9 cellular contexts compared by ENCODE assay signal in the genomic region with DNA sequence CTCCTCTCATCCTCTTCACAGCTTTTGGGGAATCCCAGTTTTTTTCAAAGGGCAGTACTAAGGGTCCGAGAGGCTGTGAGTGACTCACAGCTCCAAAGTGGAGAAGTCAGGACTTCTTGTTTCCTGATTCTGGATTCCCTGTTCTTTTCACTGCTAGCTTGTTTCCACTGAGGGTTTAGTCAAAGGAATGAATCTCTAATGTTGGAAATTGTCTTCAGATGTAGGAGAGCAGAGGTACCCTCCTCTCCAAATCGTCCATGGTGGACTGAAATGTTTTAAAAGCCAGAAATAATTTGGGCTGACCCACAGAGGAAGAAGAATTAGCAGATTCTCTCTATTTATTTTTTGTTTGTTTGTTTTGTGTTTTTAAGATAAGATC. TPM values are rescaled to one million over a fixed set of nuclear protein-coding genes. Genes with fewer than 3 reads are reported as not detected.
"Had no signal": no experiment of that assay in that cellular context is flagged by ENCODE, and none has a peak within 500 bp of the region (broad histone marks: within the 10 kb centered on the region; RNA-seq: fewer than 3 reads in every experiment).

No MANE protein-coding gene starts in this region.

- H3K27me3 ChIP-seq: spleen had no signal

- H3K4me1 ChIP-seq: breast epithelium, prostate gland had no signal

- H3K27ac ChIP-seq: breast epithelium, prostate gland, spleen had no signal

- H3K36me3 ChIP-seq: breast epithelium, prostate gland, spleen had no signal

- H3K4me3 ChIP-seq: prostate gland had no signal

- H3K9me3 ChIP-seq: breast epithelium, prostate gland, spleen had no signal

RNA-seq across cellular contexts. Expression of gene GPA33, which starts 30.5 kb away (rescaled TPM):
- total RNA-seq: dermis blood vessel endothelial cell, lung microvascular endothelial cell, prostate gland, temporal lobe had no signal

RNA-seq across cellular contexts. Expression of gene STYXL2, which starts 34.2 kb away (rescaled TPM):
- total RNA-seq: dermis blood vessel endothelial cell; lung microvascular endothelial cell; natural killer cell; spleen; T-helper 1 cell treated with Interleukin-12 subunit alpha and Interleukin-12 subunit beta and Interleukin-4 antibody, amounts not matched to agents 30 ng/mL and 1 ng/mL, for 36 hours; ureter had no signal
- polyA plus RNA-seq: spleen had no signal
